Comparison of ENCODE assay signal across 29 cellular contexts in genomic region chr6:135033238-135033637, GRCh38. TPM values are rescaled to one million over a fixed set of nuclear protein-coding genes. Genes with fewer than 3 reads are reported as not detected.
DNase-seq lines count a peak whose midpoint lies in the region; ATAC-seq and TF ChIP-seq lines count a peak whose summit lies in the region.
"Had no signal": no experiment of that assay in that cellular context is flagged by ENCODE, and none has a peak within 500 bp of the region (broad histone marks: within the 10 kb centered on the region; RNA-seq: fewer than 3 reads in every experiment).

No MANE protein-coding gene starts in this region.

- DNase-seq in left ventricle myocardium superior: no peak
- DNase-seq in left cardiac atrium: no peak
- DNase-seq in NCI-H1105 treated with DMSO at 0.1 percent for 48 hours (lab: John Stamatoyannopoulos, UW): peak; percentile 45
- no peak for DNase-seq in endodermal cell
- DNase-seq in effector memory CD8-positive, alpha-beta T cell: no peak
- DNase-seq in activated effector memory CD4-positive, alpha-beta T cell treated with anti-CD3 and anti-CD28 coated beads, Interleukin-2, amount 50 U/mL, for 16 hours: no peak
- DNase-seq: activated CD4-positive, alpha-beta T cell treated with anti-CD3 and anti-CD28 coated beads, Interleukin-2, amount 50 U/mL, for 48 hours; activated naive CD4-positive, alpha-beta T cell treated with Interleukin-2 at 50 U/mL for 16 hours; activated T-cell treated with anti-CD3 and anti-CD28 coated beads for 4 hours; cerebellar nuclear complex; DMS153; GM23248; HFFc6; immature natural killer cell; Kasumi-1; lower lobe of right lung; NCI-H1417 treated with DMSO at 0.1 percent for 48 hours; NCI-H226; NCI-H748 treated with DMSO at 0.1 percent for 48 hours; OCI-M1; Right ventricle myocardium superior; stimulated activated naive CD4-positive, alpha-beta T cell; T1000 had no signal

- no peak overlapping the region for H3K9ac ChIP-seq in endodermal cell (ENCODE audit: extremely low read depth, low read length, poor library complexity, severe bottlenecking)
- H3K9ac ChIP-seq: GM23248 had no signal

- TF ChIP-seq CTCF in endodermal cell (conservative IDR thresholded peaks at IDR 0.05): no peak

- H3K27ac ChIP-seq in endodermal cell (ENCODE audit: low read depth, low read length): no peak overlapping the region
- H3K27ac ChIP-seq: GM23248, hepatocyte, lower lobe of right lung, thoracic aorta had no signal

- no peak overlapping the region for H3K4me3 ChIP-seq in endodermal cell (ENCODE audit: low read length)
- H3K4me3 ChIP-seq: GM12878, GM23248, hepatocyte, lower lobe of right lung, thoracic aorta had no signal

- H3K9me3 Mint-ChIP-seq in endodermal cell: no peaks in the 10 kb centered on the region
- no peaks in the 10 kb centered on the region for H3K9me3 Mint-ChIP-seq in effector memory CD8-positive, alpha-beta T cell
- H3K9me3 Mint-ChIP-seq: CD14-positive monocyte, HFFc6, immature natural killer cell, WTC11 had no signal

- peaks cover 68% of the 10 kb centered on the region for H3K36me3 ChIP-seq in endodermal cell (ENCODE audit: control insufficient read depth, insufficient read depth, low read length)
- H3K36me3 ChIP-seq: thoracic aorta had no signal

- no peaks in the 10 kb centered on the region for H3K27me3 ChIP-seq in endodermal cell (ENCODE audit: control insufficient read depth, insufficient read depth, low read length, poor library complexity, severe bottlenecking)
- H3K27me3 ChIP-seq: hepatocyte had no signal

- ATAC-seq in left ventricle myocardium superior (peak; percentile 62), left cardiac atrium (no peak), HG03342 (IDR thresholded peaks at IDR 0.05; ENCODE audit: unreplicated experiment) (no peak)
- ATAC-seq in effector memory CD8-positive, alpha-beta T cell (replicated peaks): no peak
- ATAC-seq: GM12878, lower lobe of right lung, WTC11 had no signal

- H3K4me1 Mint-ChIP-seq in endodermal cell: no peaks in the 10 kb centered on the region
- H3K4me1 Mint-ChIP-seq in effector memory CD8-positive, alpha-beta T cell (ENCODE audit: low read depth in 2 of 2): peaks cover 7 to 17% of the 10 kb centered on the region in 2 donors
- H3K4me1 Mint-ChIP-seq: CD14-positive monocyte, WTC11 had no signal

- WGBS in endodermal cell (ENCODE audit: insufficient coverage in 1 of 2, insufficient read length in 1 of 2), 2 experiments: 93 to 99% methylated on average over 2 to 3 of the region's 3 CpGs

- intact Hi-C loops in left ventricle myocardium superior (cut with micrococcal nuclease): no loop called here
- intact Hi-C loops in left cardiac atrium (cut with DNase I): no loop called here

- no peaks in the 10 kb centered on the region for H3K4me1 ChIP-seq in endodermal cell (ENCODE audit: control insufficient read depth, insufficient read depth, low read length)
- H3K4me1 ChIP-seq: lower lobe of right lung had no signal

- no peaks in the 10 kb centered on the region for H3K9me3 ChIP-seq in endodermal cell (ENCODE audit: control insufficient read depth, low read length)
- H3K9me3 ChIP-seq: lower lobe of right lung, thoracic aorta had no signal

- peaks cover 35% of the 10 kb centered on the region for H3K36me3 Mint-ChIP-seq in endodermal cell (ENCODE audit: low read depth)
- H3K36me3 Mint-ChIP-seq in effector memory CD8-positive, alpha-beta T cell (ENCODE audit: insufficient read depth): peaks cover 48% of the 10 kb centered on the region

- peak overlapping the region; percentile 23 for H3K27ac Mint-ChIP-seq in endodermal cell
- no peak overlapping the region for H3K27ac Mint-ChIP-seq in effector memory CD8-positive, alpha-beta T cell
- H3K27ac Mint-ChIP-seq: HFFc6, WTC11 had no signal

- no peaks in the 10 kb centered on the region for H3K27me3 Mint-ChIP-seq in endodermal cell (ENCODE audit: insufficient read depth)
- no peaks in the 10 kb centered on the region for H3K27me3 Mint-ChIP-seq in effector memory CD8-positive, alpha-beta T cell

- H3K4me3 Mint-ChIP-seq in endodermal cell: no peak overlapping the region
- no peak overlapping the region for H3K4me3 Mint-ChIP-seq in effector memory CD8-positive, alpha-beta T cell
- H3K4me3 Mint-ChIP-seq: CD14-positive monocyte, HFFc6, immature natural killer cell, WTC11 had no signal

RNA-seq across cellular contexts. Expression of gene HBS1L, which starts 21.4 kb away (rescaled TPM):
- 89.8 TPM for total RNA-seq in left ventricle myocardium superior
- 10 to 100 TPM; 61.3 to 69.5 TPM for total RNA-seq in left cardiac atrium
- 100 to 1,000 TPM; 106 to 122 TPM for total RNA-seq in endodermal cell
- polyA plus RNA-seq in endodermal cell (2013, experiment 1 of 2): 74.7 TPM
- 67.1 TPM for polyA plus RNA-seq in endodermal cell (2013, experiment 2 of 2)
